Comparison of ENCODE assay signal across 20 cellular contexts in genomic region chr10:57165671-57166070, GRCh38.
DNase-seq lines count a peak whose midpoint lies in the region; ATAC-seq and TF ChIP-seq lines count a peak whose summit lies in the region.
"Had no signal": no experiment of that assay in that cellular context is flagged by ENCODE, and none has a peak within 500 bp of the region (broad histone marks: within the 10 kb centered on the region; RNA-seq: fewer than 3 reads in every experiment).

No MANE protein-coding gene starts in this region.

- H3K4me3 ChIP-seq in GM23338, result no peak overlapping the region
- H3K4me3 ChIP-seq: A549; BLaER1 treated with 17β-estradiol and CSF1 and Interleukin-3, amounts not matched to agents 10 nM and 100 nM had no signal

- H3K27me3 Mint-ChIP-seq in GM23338 (ENCODE audit: insufficient read depth, low read depth, poor library complexity), result no peaks in the 10 kb centered on the region
- H3K27me3 Mint-ChIP-seq in WTC11 (ENCODE audit: low read depth), result peaks cover 4% of the 10 kb centered on the region; the same call in 1 of the 2 replicates
- no peaks in the 10 kb centered on the region for H3K27me3 Mint-ChIP-seq in activated naive CD8-positive, alpha-beta T cell treated with anti-CD3 and anti-CD28 coated beads, Interleukin-2, amount 50 U/mL, for 24 hours
- H3K27me3 Mint-ChIP-seq: CD4-positive, alpha-beta T cell; CD8-positive, alpha-beta memory T cell had no signal

- H3K4me3 Mint-ChIP-seq in GM23338 (no peak overlapping the region), WTC11 (no peak overlapping the region)
- no peak overlapping the region for H3K4me3 Mint-ChIP-seq in activated naive CD8-positive, alpha-beta T cell treated with anti-CD3 and anti-CD28 coated beads, Interleukin-2, amount 50 U/mL, for 24 hours
- H3K4me3 Mint-ChIP-seq: CD14-positive monocyte; CD4-positive, alpha-beta T cell; CD8-positive, alpha-beta memory T cell had no signal

- TF ChIP-seq CTCF in GM23338 (conservative IDR thresholded peaks at IDR 0.05; ENCODE audit: low read depth in 2 of 2) (no peak), WTC11 (IDR thresholded peaks at IDR 0.05) (no peak)

- H3K4me1 ChIP-seq in GM23338 (ENCODE audit: insufficient read depth), result peaks cover 26% of the 10 kb centered on the region
- H3K4me1 ChIP-seq: A549; BE2C; BLaER1 treated with 17β-estradiol and CSF1 and Interleukin-3, amounts not matched to agents 10 nM and 100 nM had no signal

- no peak overlapping the region for H3K27ac ChIP-seq in GM23338 (ENCODE audit: low read depth)
- H3K27ac ChIP-seq: A549; BLaER1 treated with 17β-estradiol and CSF1 and Interleukin-3, amounts not matched to agents 10 nM and 100 nM had no signal

- peak overlapping the region; percentile 60 for H3K4me2 ChIP-seq in GM23338
- H3K4me2 ChIP-seq: A549; BLaER1 treated with 17β-estradiol and CSF1 and Interleukin-3, amounts not matched to agents 10 nM and 100 nM had no signal

- DNase-seq in GM23338 (ENCODE audit: low spot score) (peak; percentile 3), WTC11 (ENCODE audit: low spot score) (no peak), islet precursor cell (peak; percentile 41), NCI-H2171 (lab: John Stamatoyannopoulos, UW) (no peak)
- DNase-seq in activated naive CD8-positive, alpha-beta T cell treated with anti-CD3 and anti-CD28 coated beads, Interleukin-2, amount 50 U/mL, for 24 hours, result no peak
- DNase-seq: 8988T; ACHN; AML-193; BE2C; CD4-positive, alpha-beta T cell; CD8-positive, alpha-beta memory T cell; DMS 273 treated with DMSO at 0.1 percent for 48 hours; DMS79; EL; GF-D8; HCEC 1CT had no signal

- no peak overlapping the region; the same call in 1 of the 2 replicates for H2AFZ ChIP-seq in GM23338

- no peaks in the 10 kb centered on the region for H3K79me2 ChIP-seq in GM23338 (replicated peaks; ENCODE audit: insufficient read depth)

- H3K9me2 ChIP-seq in GM23338 (ENCODE audit: insufficient read depth), result peaks cover 5% of the 10 kb centered on the region; the same call in 1 of the 2 replicates

- H3K4me1 Mint-ChIP-seq in GM23338 (peaks cover 30% of the 10 kb centered on the region), WTC11 (peaks cover 32% of the 10 kb centered on the region)
- H3K4me1 Mint-ChIP-seq in activated naive CD8-positive, alpha-beta T cell treated with anti-CD3 and anti-CD28 coated beads, Interleukin-2, amount 50 U/mL, for 24 hours, result no peaks in the 10 kb centered on the region
- H3K4me1 Mint-ChIP-seq: CD14-positive monocyte; CD8-positive, alpha-beta memory T cell had no signal

- no peaks in the 10 kb centered on the region for H4K20me1 ChIP-seq in GM23338 (replicated peaks; ENCODE audit: insufficient read depth)
- H4K20me1 ChIP-seq: BLaER1 treated with 17β-estradiol and CSF1 and Interleukin-3, amounts not matched to agents 10 nM and 100 nM had no signal

- no peak overlapping the region for H3K27ac Mint-ChIP-seq in GM23338
- H3K27ac Mint-ChIP-seq in WTC11, result no peak overlapping the region
- H3K27ac Mint-ChIP-seq in activated naive CD8-positive, alpha-beta T cell treated with anti-CD3 and anti-CD28 coated beads, Interleukin-2, amount 50 U/mL, for 24 hours, result no peak overlapping the region
- H3K27ac Mint-ChIP-seq: CD14-positive monocyte; CD4-positive, alpha-beta T cell; CD8-positive, alpha-beta memory T cell had no signal

- H3F3A ChIP-seq in GM23338 (replicated peaks; ENCODE audit: low read depth), result no peaks in the 10 kb centered on the region

- no peaks in the 10 kb centered on the region for H3K27me3 ChIP-seq in GM23338 (ENCODE audit: insufficient read depth)
- H3K27me3 ChIP-seq: BE2C; BLaER1 treated with 17β-estradiol and CSF1 and Interleukin-3, amounts not matched to agents 10 nM and 100 nM had no signal

- H3K36me3 Mint-ChIP-seq in GM23338 (ENCODE audit: low read depth) (peaks cover 15% of the 10 kb centered on the region; the same call in 2 of the 3 replicates), WTC11 (peaks cover 6% of the 10 kb centered on the region)
- no peaks in the 10 kb centered on the region for H3K36me3 Mint-ChIP-seq in activated naive CD8-positive, alpha-beta T cell treated with anti-CD3 and anti-CD28 coated beads, Interleukin-2, amount 50 U/mL, for 24 hours (ENCODE audit: low read depth)
- H3K36me3 Mint-ChIP-seq: CD14-positive monocyte; CD8-positive, alpha-beta memory T cell had no signal

- peak; percentile 58; the same call in 2 of the 3 replicates for ATAC-seq in GM23338
- peak; percentile 72 for ATAC-seq in WTC11
- no peak for ATAC-seq in HG03095 (IDR thresholded peaks at IDR 0.05; ENCODE audit: unreplicated experiment)
- no peak for ATAC-seq in activated naive CD8-positive, alpha-beta T cell treated with anti-CD3 and anti-CD28 coated beads, Interleukin-2, amount 50 U/mL, for 24 hours
- ATAC-seq: A549 had no signal

- H3K9me3 Mint-ChIP-seq in GM23338 (peaks cover 4% of the 10 kb centered on the region; the same call in 1 of the 3 replicates), WTC11 (peaks cover 19% of the 10 kb centered on the region)
- peaks cover 8% of the 10 kb centered on the region for H3K9me3 Mint-ChIP-seq in activated naive CD8-positive, alpha-beta T cell treated with anti-CD3 and anti-CD28 coated beads, Interleukin-2, amount 50 U/mL, for 24 hours

- CTCF ChIA-PET in WTC11 (lab: Charles Lee), result no interaction called here

- H3K36me3 ChIP-seq in GM23338 (ENCODE audit: insufficient read depth), result no peaks in the 10 kb centered on the region
- H3K36me3 ChIP-seq: BE2C; BLaER1 treated with 17β-estradiol and CSF1 and Interleukin-3, amounts not matched to agents 10 nM and 100 nM had no signal

- POLR2A ChIA-PET in WTC11 (lab: Charles Lee), result no interaction called here

TF ChIP-seq in GM23338, 12 proteins besides CTCF, POLR2A, EP300 and RAD21 (continues in another document):
- TF ChIP-seq NANOG (IDR thresholded peaks at IDR 0.05; ENCODE audit: borderline replicate concordance) (no peak), EZH2phosphoT487 (IDR thresholded peaks at IDR 0.05; ENCODE audit: unreplicated experiment) (no peak), ETS1 (IDR thresholded peaks at IDR 0.05) (no peak), ZNF331 (CRISPR knock-in tag; IDR thresholded peaks at IDR 0.05; ENCODE audit: low read depth) (no peak)

TF ChIP-seq in WTC11, 78 proteins besides CTCF, POLR2A, EP300 and RAD21:
- TF ChIP-seq FOXK1 (CRISPR knock-in tag; IDR thresholded peaks at IDR 0.05) (no peak), TCF7 (CRISPR knock-in tag; IDR thresholded peaks at IDR 0.05; ENCODE audit: low read depth) (no peak)

Comparison
In these comparisons a context has a peak if more than half of its experiments do, and no peak if none do; other contexts are left out.
1. ATAC-seq: peak in GM23338 (single experiment) and WTC11 (single experiment); none in HG03095 (single experiment) and activated naive CD8-positive, alpha-beta T cell treated with anti-CD3 and anti-CD28 coated beads, Interleukin-2, amount 50 U/mL, for 24 hours (single experiment).
2. DNase-seq: peak in GM23338 (single experiment) and islet precursor cell (single experiment); none in WTC11 (single experiment), NCI-H2171 (single experiment) and activated naive CD8-positive, alpha-beta T cell treated with anti-CD3 and anti-CD28 coated beads, Interleukin-2, amount 50 U/mL, for 24 hours (single experiment).